ENCODE assay signal across 1 cellular context in genomic region chr17:351436-351713, GRCh38.
TF ChIP-seq lines count a peak whose summit lies in the region.

No MANE protein-coding gene starts in this region.

TF ChIP-seq in liver, 16 proteins besides CTCF, POLR2A, EP300 and RAD21 (continued from another document):
- TF ChIP-seq, protein P1, sequence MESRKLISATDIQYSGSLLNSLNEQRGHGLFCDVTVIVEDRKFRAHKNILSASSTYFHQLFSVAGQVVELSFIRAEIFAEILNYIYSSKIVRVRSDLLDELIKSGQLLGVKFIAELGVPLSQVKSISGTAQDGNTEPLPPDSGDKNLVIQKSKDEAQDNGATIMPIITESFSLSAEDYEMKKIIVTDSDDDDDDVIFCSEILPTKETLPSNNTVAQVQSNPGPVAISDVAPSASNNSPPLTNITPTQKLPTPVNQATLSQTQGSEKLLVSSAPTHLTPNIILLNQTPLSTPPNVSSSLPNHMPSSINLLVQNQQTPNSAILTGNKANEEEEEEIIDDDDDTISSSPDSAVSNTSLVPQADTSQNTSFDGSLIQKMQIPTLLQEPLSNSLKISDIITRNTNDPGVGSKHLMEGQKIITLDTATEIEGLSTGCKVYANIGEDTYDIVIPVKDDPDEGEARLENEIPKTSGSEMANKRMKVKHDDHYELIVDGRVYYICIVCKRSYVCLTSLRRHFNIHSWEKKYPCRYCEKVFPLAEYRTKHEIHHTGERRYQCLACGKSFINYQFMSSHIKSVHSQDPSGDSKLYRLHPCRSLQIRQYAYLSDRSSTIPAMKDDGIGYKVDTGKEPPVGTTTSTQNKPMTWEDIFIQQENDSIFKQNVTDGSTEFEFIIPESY (IDR thresholded peaks at IDR 0.05), result no peak
